8 cellular contexts compared by ENCODE assay signal in genomic region chr1:145425436-145426029, GRCh38. TPM values are rescaled to one million over a fixed set of nuclear protein-coding genes. Genes with fewer than 3 reads are reported as not detected.
DNase-seq lines count a peak whose midpoint lies in the region; ATAC-seq and TF ChIP-seq lines count a peak whose summit lies in the region.

A gene with protein sequence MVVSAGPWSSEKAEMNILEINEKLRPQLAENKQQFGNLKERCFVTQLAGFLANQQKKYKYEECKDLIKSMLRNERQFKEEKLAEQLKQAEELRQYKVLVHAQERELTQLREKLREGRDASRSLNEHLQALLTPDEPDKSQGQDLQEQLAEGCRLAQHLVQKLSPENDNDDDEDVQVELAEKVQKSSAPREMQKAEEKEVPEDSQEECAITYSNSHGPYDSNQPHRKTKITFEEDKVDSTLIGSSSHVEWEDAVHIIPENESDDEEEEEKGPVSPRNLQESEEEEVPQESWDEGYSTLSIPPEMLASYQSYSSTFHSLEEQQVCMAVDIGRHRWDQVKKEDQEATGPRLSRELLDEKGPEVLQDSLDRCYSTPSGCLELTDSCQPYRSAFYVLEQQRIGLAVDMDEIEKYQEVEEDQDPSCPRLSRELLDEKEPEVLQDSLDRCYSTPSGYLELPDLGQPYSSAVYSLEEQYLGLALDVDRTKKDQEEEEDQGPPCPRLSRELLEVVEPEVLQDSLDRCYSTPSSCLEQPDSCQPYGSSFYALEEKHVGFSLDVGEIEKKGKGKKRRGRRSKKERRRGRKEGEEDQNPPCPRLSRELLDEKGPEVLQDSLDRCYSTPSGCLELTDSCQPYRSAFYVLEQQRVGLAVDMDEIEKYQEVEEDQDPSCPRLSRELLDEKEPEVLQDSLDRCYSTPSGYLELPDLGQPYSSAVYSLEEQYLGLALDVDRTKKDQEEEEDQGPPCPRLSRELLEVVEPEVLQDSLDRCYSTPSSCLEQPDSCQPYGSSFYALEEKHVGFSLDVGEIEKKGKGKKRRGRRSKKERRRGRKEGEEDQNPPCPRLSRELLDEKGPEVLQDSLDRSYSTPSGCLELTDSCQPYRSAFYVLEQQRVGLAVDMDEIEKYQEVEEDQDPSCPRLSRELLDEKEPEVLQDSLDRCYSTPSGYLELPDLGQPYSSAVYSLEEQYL (N-terminal part only) (minus strand): TSS chr1:145425603. CDS start chr1:145405272, 20,331 bp downstream.

- H3K27ac ChIP-seq in dorsolateral prefrontal cortex = peak within 1 kb of the TSS in 9 of 59 donors; percentile 2 to 81 (median 71)
- no peak within 1 kb of the TSS for H3K27ac ChIP-seq in lower lobe of right lung

- ATAC-seq in HG03432 (IDR thresholded peaks at IDR 0.05; ENCODE audit: unreplicated experiment) (peak; percentile 99), lower lobe of right lung (peak; percentile 98 to 100)

- H3K27me3 ChIP-seq in dorsolateral prefrontal cortex (peaks cover 0 to 31% (median 4%) of the 10 kb centered on the region in 45 donors), lower lobe of right lung (ENCODE audit: low read depth) (peaks cover 34% of the 10 kb centered on the region)

- H3K36me3 ChIP-seq in lower lobe of right lung = no peaks in the 10 kb centered on the region

- peak within 1 kb of the TSS; percentile 50 to 93 (median 74) for H3K4me3 ChIP-seq in dorsolateral prefrontal cortex
- peak within 1 kb of the TSS; percentile 64 for H3K4me3 ChIP-seq in lower lobe of right lung

- peaks cover 4% of the 10 kb centered on the region for H3K9me3 ChIP-seq in lower lobe of right lung

- TF ChIP-seq CTCF in dorsolateral prefrontal cortex (IDR thresholded peaks at IDR 0.05 in 54 of 56, conservative IDR thresholded peaks at IDR 0.05 in 2 of 56; ENCODE audit: low read depth in 1 of 56, partially characterized antibody in 56 of 56) (peak in 7 of 56 donors; percentile 3 to 40 (median 12)), lower lobe of right lung (IDR thresholded peaks at IDR 0.05) (no peak)

- peak; percentile 68 for DNase-seq in Ammon's horn (ENCODE audit: low spot score)
- peak; percentile 86 for DNase-seq in GM19238 (ENCODE audit: insufficient read length, low spot score)
- peak; percentile 38 for DNase-seq in NCI-H524 treated with DMSO at 0.1 percent for 48 hours (lab: John Stamatoyannopoulos, UW)
- peak; percentile 67 to 72 for DNase-seq in activated CD4-positive, alpha-beta T cell treated with anti-CD3 and anti-CD28 coated beads, Interleukin-2, amount 50 U/mL, for 4 hours
- DNase-seq in dorsolateral prefrontal cortex = peak; percentile 66 to 89 (median 72)
- DNase-seq in lower lobe of right lung = peak; percentile 86
- peak; percentile 74 to 80 for DNase-seq in stimulated activated CD4-positive, alpha-beta T cell treated with anti-CD3 and anti-CD28 coated beads, Interleukin-4, amount 100 ng/mL, for 4 hours

- no peaks in the 10 kb centered on the region for H3K4me1 ChIP-seq in lower lobe of right lung

- intact Hi-C loops in dorsolateral prefrontal cortex (cut with DNase I) = no loop called here
- intact Hi-C loops in lower lobe of right lung (cut with DNase I) = no loop called here

RNA-seq across cellular contexts. Expression of the gene that starts here (rescaled TPM):
- total RNA-seq in dorsolateral prefrontal cortex = 10 to 100 TPM in 31 of 120 experiments, 1 to 10 TPM in 89; 4.3 to 15.7 (median 8.5) TPM
- 2.4 TPM for total RNA-seq in lower lobe of right lung
